ENCODE assay signal across 8 cellular contexts in genomic region chr10:130138479-130138866, GRCh38. TPM values are rescaled to one million over a fixed set of nuclear protein-coding genes. Genes with fewer than 3 reads are reported as not detected.
DNase-seq lines count a peak whose midpoint lies in the region; ATAC-seq and TF ChIP-seq lines count a peak whose summit lies in the region.

No MANE protein-coding gene starts in this region.

- no peak for TF ChIP-seq POLR2A in vagina (IDR thresholded peaks at IDR 0.05)

- H3K4me3 ChIP-seq in HFF-Myc (replicated peaks; ENCODE audit: low read depth, low read length) (peak overlapping the region; percentile 83), RWPE2 (ENCODE audit: severe bottlenecking) (no peak overlapping the region), fibroblast of mammary gland (ENCODE audit: control insufficient read depth, low read depth, low read length) (no peak overlapping the region), vagina (no peak overlapping the region)

- no peak for TF ChIP-seq CTCF in HFF-Myc (IDR thresholded peaks at IDR 0.05; ENCODE audit: low read depth, low read length, missing control alignments)
- no peak for TF ChIP-seq CTCF in RWPE2 (IDR thresholded peaks at IDR 0.05; ENCODE audit: poor library complexity, severe bottlenecking)
- TF ChIP-seq CTCF in fibroblast of mammary gland (conservative IDR thresholded peaks at IDR 0.05; ENCODE audit: control insufficient read depth, insufficient read depth, low read depth, low read length) = no peak
- no peak for TF ChIP-seq CTCF in vagina (IDR thresholded peaks at IDR 0.05)

- peaks cover 29% of the 10 kb centered on the region for H3K4me1 ChIP-seq in RWPE2 (ENCODE audit: insufficient read depth, poor library complexity, severe bottlenecking)
- H3K4me1 ChIP-seq in vagina = peaks cover 66% of the 10 kb centered on the region

- H3K36me3 ChIP-seq in RWPE2 (ENCODE audit: low read depth) (peaks cover 53% of the 10 kb centered on the region), vagina (no peaks in the 10 kb centered on the region)

- H3K27ac ChIP-seq in RWPE2 (ENCODE audit: poor library complexity, severe bottlenecking) (peak overlapping the region; percentile 78), vagina (no peak overlapping the region)

- no peaks in the 10 kb centered on the region for H3K9me3 ChIP-seq in RWPE2 (ENCODE audit: severe bottlenecking)
- H3K9me3 ChIP-seq in vagina = no peaks in the 10 kb centered on the region

- ATAC-seq in RWPE2 (ENCODE audit: low read depth) = peak; percentile 82
- peak; percentile 68 for ATAC-seq in stimulated activated naive CD8-positive, alpha-beta T cell treated with anti-CD3 and anti-CD28 coated beads, Interleukin-15, Interleukin-2, amounts not matched to agents 100 U/mL and 50 U/mL, for 24 hours

- no peaks in the 10 kb centered on the region for H3K27me3 ChIP-seq in RWPE2 (ENCODE audit: insufficient read depth, poor library complexity, severe bottlenecking)
- no peaks in the 10 kb centered on the region for H3K27me3 ChIP-seq in vagina

- DNase-seq in A172 (ENCODE audit: low spot score) (peak; percentile 64), HFF-Myc (ENCODE audit: extremely low read depth, low read depth) (no peak), RWPE2 (ENCODE audit: low spot score) (peak; percentile 73), fibroblast of mammary gland (ENCODE audit: low read depth) (peak; percentile 76), NCI-H2171 treated with DMSO at 0.1 percent for 48 hours (lab: John Stamatoyannopoulos, UW) (no peak), vagina (ENCODE audit: extremely low spot score in 2 of 2) (no peak)
- no peak for DNase-seq in stimulated activated naive CD8-positive, alpha-beta T cell treated with anti-CD3 and anti-CD28 coated beads, Interleukin-15, Interleukin-2, amounts not matched to agents 100 U/mL and 50 U/mL, for 24 hours
- no peak for DNase-seq in effector CD8-positive, alpha-beta T cell (lab: John Stamatoyannopoulos, UW)

- intact Hi-C loops in vagina (cut with DNase I) = no loop called here

RNA-seq across cellular contexts. Expression of gene GLRX3, which starts 2.3 kb away (rescaled TPM):
- 158 and 197 TPM in 2 replicates for total RNA-seq in A172 (2014; rRNA removed; shearing (Covaris generic))
- 41.3 TPM for total RNA-seq in vagina

RNA-seq across cellular contexts. Expression of gene C10orf143, which starts 27.8 kb away (rescaled TPM):
- 0.05 TPM in 2 replicates for total RNA-seq in A172 (2014; rRNA removed; shearing (Covaris generic))
- 0.74 TPM for total RNA-seq in vagina

Comparison
In these comparisons a context has a peak if more than half of its experiments do, and no peak if none do; other contexts are left out.
1. DNase-seq: peak in A172 (single experiment), RWPE2 (single experiment) and fibroblast of mammary gland (single experiment); none in HFF-Myc (single experiment), stimulated activated naive CD8-positive, alpha-beta T cell treated with anti-CD3 and anti-CD28 coated beads, Interleukin-15, Interleukin-2, amounts not matched to agents 100 U/mL and 50 U/mL, for 24 hours (single experiment), NCI-H2171 treated with DMSO at 0.1 percent for 48 hours (single experiment), effector CD8-positive, alpha-beta T cell (single experiment) and vagina (0 of 2).